ENCODE assay signal across 8 cellular contexts in genomic region chr7:19772858-19773337, GRCh38. TPM values are rescaled to one million over a fixed set of nuclear protein-coding genes. Genes with fewer than 3 reads are reported as not detected.
A peak's percentile ranks its signal among the peaks of the same experiment; 100 is the strongest.
DNase-seq lines count a peak whose midpoint lies in the region; ATAC-seq and TF ChIP-seq lines count a peak whose summit lies in the region.

No MANE protein-coding gene starts in this region.

- H3K27ac ChIP-seq in IMR-90 (ENCODE audit: insufficient read depth, low read length) (no peak overlapping the region), coronary artery (no peak overlapping the region), muscle layer of duodenum (ENCODE audit: low read length) (no peak overlapping the region), transverse colon (no peak overlapping the region)

- H2AFZ ChIP-seq in IMR-90 (replicated peaks; ENCODE audit: low read length, poor library complexity): no peak overlapping the region

- dilution Hi-C loops in IMR-90 (cut with HindIII; ENCODE audit: low sequenced_read_pairs, unreplicated experiment): loop anchor here (25.0 kb wide), 1 partner anchor 814 kb away; no protein-coding TSS in a partner anchor

- peak; percentile 7 for DNase-seq in AG08396 (ENCODE audit: low spot score)
- peak; percentile 5 for DNase-seq in IMR-90
- no peak for DNase-seq in coronary artery (ENCODE audit: low spot score)
- DNase-seq in mesenteric fat pad (ENCODE audit: low spot score): no peak
- DNase-seq in effector CD4-positive, alpha-beta T cell: no peak
- no peak for DNase-seq in transverse colon

- H3K4me1 ChIP-seq in IMR-90 (ENCODE audit: control insufficient read depth, insufficient read depth, low read length) (no peaks in the 10 kb centered on the region), muscle layer of duodenum (ENCODE audit: control insufficient read depth in 1 of 2, insufficient read depth in 2 of 2, low read length in 2 of 2) (peaks cover 0 to 16% of the 10 kb centered on the region in 2 donors), transverse colon (peaks cover 0 to 14% (median 8%) of the 10 kb centered on the region in 4 donors)

- TF ChIP-seq RAD21 in IMR-90 (IDR thresholded peaks at IDR 0.05; ENCODE audit: low read length): no peak

- H3K4ac ChIP-seq in IMR-90 (ENCODE audit: low read depth, low read length): no peak overlapping the region

- ATAC-seq in IMR-90 (ENCODE audit: low read depth): peak; percentile 85
- no peak for ATAC-seq in GM19328 (IDR thresholded peaks at IDR 0.05; ENCODE audit: unreplicated experiment)

- H2BK120ac ChIP-seq in IMR-90 (ENCODE audit: low read depth, low read length): no peak overlapping the region

- WGBS in IMR-90 (ENCODE audit: extremely low coverage in 2 of 2, insufficient read length in 1 of 2), 2 experiments: 0% methylated on average over 8 of the region's 27 CpGs; no CpG with 5 or more reads in 1 of the 2 experiments
- WGBS in transverse colon (ENCODE audit: low coverage in 1 of 2), 2 donors: 0 to 6% methylated on average over 3 to 27 of the region's 27 CpGs

- BruUV-seq in IMR-90 (replicated peaks; lab: Mats Ljungman, UMichigan): no TSS peak

- no peak overlapping the region for H4K91ac ChIP-seq in IMR-90 (ENCODE audit: insufficient read depth, low read depth, low read length)

- H3K9me1 ChIP-seq in IMR-90 (ENCODE audit: insufficient read depth, low read length): no peaks in the 10 kb centered on the region

- H3K9me3 ChIP-seq in IMR-90 (ENCODE audit: control insufficient read depth, insufficient read depth, low read length): no peaks in the 10 kb centered on the region
- no peaks in the 10 kb centered on the region for H3K9me3 ChIP-seq in muscle layer of duodenum (ENCODE audit: control insufficient read depth in 1 of 2, low read length in 2 of 2)
- H3K9me3 ChIP-seq in transverse colon: no peaks in the 10 kb centered on the region

- TF ChIP-seq POLR2A in IMR-90 (IDR thresholded peaks at IDR 0.05; ENCODE audit: low read depth, low read length): no peak
- TF ChIP-seq POLR2A in transverse colon (IDR thresholded peaks at IDR 0.05): no peak

- H3K27me3 ChIP-seq in IMR-90 (ENCODE audit: control insufficient read depth, insufficient read depth, low read length) (no peaks in the 10 kb centered on the region; the same call in 1 of the 2 replicates), muscle layer of duodenum (ENCODE audit: low read depth, low read length) (peaks cover 26% of the 10 kb centered on the region), transverse colon (peaks cover 51% of the 10 kb centered on the region)

- H2AK9ac ChIP-seq in IMR-90 (replicated peaks; ENCODE audit: low read depth, low read length, poor library complexity): no peak overlapping the region

- no peak overlapping the region for H2BK5ac ChIP-seq in IMR-90 (ENCODE audit: low read depth, low read length, poor library complexity, severe bottlenecking)

- TF ChIP-seq CTCF in IMR-90 (conservative IDR thresholded peaks at IDR 0.05; ENCODE audit: low read depth, low read length): no peak
- TF ChIP-seq CTCF in coronary artery (IDR thresholded peaks at IDR 0.05): no peak
- TF ChIP-seq CTCF in transverse colon (IDR thresholded peaks at IDR 0.05): no peak

- H3K56ac ChIP-seq in IMR-90 (ENCODE audit: extremely low read depth, insufficient read depth, low read length): no peak overlapping the region

- H3K36me3 ChIP-seq in IMR-90 (ENCODE audit: control insufficient read depth, insufficient read depth, low read length): no peaks in the 10 kb centered on the region
- H3K36me3 ChIP-seq in muscle layer of duodenum (ENCODE audit: control insufficient read depth in 1 of 2, insufficient read depth in 2 of 2, low read length in 2 of 2): no peaks in the 10 kb centered on the region
- H3K36me3 ChIP-seq in transverse colon: no peaks in the 10 kb centered on the region

- TF ChIP-seq EP300 in transverse colon (IDR thresholded peaks at IDR 0.05; ENCODE audit: low read depth): no peak

- H2BK15ac ChIP-seq in IMR-90 (ENCODE audit: low read depth, low read length): no peak overlapping the region

- H2BK20ac ChIP-seq in IMR-90 (ENCODE audit: low read depth, low read length): no peak overlapping the region

- intact Hi-C loops in IMR-90 (cut with micrococcal nuclease): no loop called here
- intact Hi-C loops in transverse colon (cut with DNase I; ENCODE audit: low total_unique reads): no loop called here

- H2AK5ac ChIP-seq in IMR-90 (ENCODE audit: low read depth, low read length): no peak overlapping the region

- no peaks in the 10 kb centered on the region for H3K79me1 ChIP-seq in IMR-90 (ENCODE audit: low read depth in 1 of 2, low read length in 2 of 2)

- H3K18ac ChIP-seq in IMR-90 (ENCODE audit: low read depth, low read length): no peak overlapping the region

- H3K4me2 ChIP-seq in IMR-90 (ENCODE audit: low read depth, low read length): no peak overlapping the region; the same call in 1 of the 2 replicates

- no peak overlapping the region for H3K9ac ChIP-seq in IMR-90 (ENCODE audit: low read depth, low read length)

- POLR2A ChIA-PET in IMR-90 (lab: Charles Lee; ENCODE audit: unreplicated experiment): no interaction called here

- no peak overlapping the region for H4K5ac ChIP-seq in IMR-90 (ENCODE audit: low read depth, low read length)

- CTCF ChIA-PET in IMR-90 (lab: Yijun Ruan, JAX): no interaction called here

- in situ Hi-C loops in IMR-90 (cut with MboI; ENCODE audit: low sequenced_read_pairs) (loop anchor here (25.0 kb wide), 2 partner anchors 389 to 539 kb away; no protein-coding TSS in a partner anchor), transverse colon (cut with MboI; ENCODE audit: low pct_ligation_motif_present in 1 of 4, low pct_unique_long_range_greater_than_20kb in 1 of 4, low sequenced_read_pairs in 3 of 4) (loop anchor here in 3 of 4 donors (25.0 kb wide), 3 partner anchors 389 to 814 kb away; partner anchors contain the start of gene ITGB8 (in 1 of the 3))

- H4K8ac ChIP-seq in IMR-90 (ENCODE audit: low read depth in 2 of 2, low read length in 2 of 2): no peak overlapping the region

- no peak overlapping the region for H3K23ac ChIP-seq in IMR-90 (ENCODE audit: low read depth, low read length)

- H3K4me3 ChIP-seq in IMR-90 (ENCODE audit: insufficient read depth, low read depth, low read length) (no peak overlapping the region), coronary artery (peak overlapping the region; percentile 39), muscle layer of duodenum (ENCODE audit: low read depth in 1 of 2, low read length in 2 of 2) (peak overlapping the region; percentile 33 to 56), transverse colon (peak overlapping the region in 1 of 4 donors; percentile 25)

- no peaks in the 10 kb centered on the region for H4K20me1 ChIP-seq in IMR-90 (ENCODE audit: insufficient read depth, low read length)

- H3K14ac ChIP-seq in IMR-90 (replicated peaks; ENCODE audit: low read depth, low read length): no peak overlapping the region

TF ChIP-seq in IMR-90, 13 proteins besides CTCF, POLR2A, EP300 and RAD21:
- no peak for TF ChIP-seq RFX5 (IDR thresholded peaks at IDR 0.05; ENCODE audit: low read depth, low read length)
- TF ChIP-seq MAFK (IDR thresholded peaks at IDR 0.05; ENCODE audit: low read depth, low read length): no peak
- no peak for TF ChIP-seq CEBPB (IDR thresholded peaks at IDR 0.05; ENCODE audit: low read depth, low read length)
- no peak for TF ChIP-seq USF2 (IDR thresholded peaks at IDR 0.05; ENCODE audit: low read depth, low read length)
- TF ChIP-seq FOS (IDR thresholded peaks at IDR 0.05; ENCODE audit: low read depth, low read length): no peak
- no peak for TF ChIP-seq CHD1 (IDR thresholded peaks at IDR 0.05; ENCODE audit: low read depth, low read length)
- TF ChIP-seq SMC3 (IDR thresholded peaks at IDR 0.05; ENCODE audit: low read depth, low read length): no peak
- TF ChIP-seq MXI1 (IDR thresholded peaks at IDR 0.05; ENCODE audit: borderline replicate concordance, low read depth, low read length): no peak
- TF ChIP-seq NFE2L2 (IDR thresholded peaks at IDR 0.05; ENCODE audit: low read depth, low read length): no peak
- no peak for TF ChIP-seq MAZ (IDR thresholded peaks at IDR 0.05; ENCODE audit: borderline replicate concordance, low read depth, low read length)
- no peak for TF ChIP-seq RCOR1 (IDR thresholded peaks at IDR 0.05; ENCODE audit: insufficient replicate concordance, low read length)
- no peak for TF ChIP-seq BHLHE40 (IDR thresholded peaks at IDR 0.05; ENCODE audit: low read depth, low read length)
- no peak for TF ChIP-seq ELK1 (IDR thresholded peaks at IDR 0.05; ENCODE audit: borderline replicate concordance, low read depth, low read length)

RNA-seq across cellular contexts. Expression of gene TMEM196, which starts 0.5 kb away (rescaled TPM):
- total RNA-seq in IMR-90 (2012; rRNA removed) (not detected in 2 replicates), mesenteric fat pad (2.5 TPM), transverse colon (1 to 10 TPM in 1 of 4 donors, not detected in 3; 3.4 TPM)
- not detected in 2 replicates for polyA plus RNA-seq in IMR-90 (2012; rRNA removed)
- not detected in 2 replicates for polyA plus RNA-seq in IMR-90 (2012; cell fraction: cytosol; rRNA removed)
- polyA plus RNA-seq in IMR-90 (2012; cell fraction: nucleus; rRNA removed; ENCODE audit: low replicate concordance): not detected in 2 replicates

Comparison
In these comparisons a context has a peak if more than half of its experiments do, and no peak if none do; other contexts are left out.
1. DNase-seq: peak in AG08396 (single experiment) and IMR-90 (single experiment); none in coronary artery (single experiment), mesenteric fat pad (single experiment), effector CD4-positive, alpha-beta T cell (single experiment) and transverse colon (single experiment).